In genomic region chr1:209617047-209617673, GRCh38 we compare ENCODE assay signal across 22 cellular contexts. TPM values are rescaled to one million over a fixed set of nuclear protein-coding genes. Genes with fewer than 3 reads are reported as not detected.
DNase-seq lines count a peak whose midpoint lies in the region; ATAC-seq and TF ChIP-seq lines count a peak whose summit lies in the region.
"Had no signal": no experiment of that assay in that cellular context is flagged by ENCODE, and none has a peak within 500 bp of the region (broad histone marks: within the 10 kb centered on the region; RNA-seq: fewer than 3 reads in every experiment).

No MANE protein-coding gene starts in this region.

- TF ChIP-seq CTCF in right atrium auricular region (IDR thresholded peaks at IDR 0.05): peak in 1 of 2 donors; percentile 34

- H3K4me3 ChIP-seq in right atrium auricular region (no peak overlapping the region), skeletal muscle tissue (ENCODE audit: low read length in 3 of 3) (peak overlapping the region in 1 of 3 donors; percentile 3)
- H3K4me3 ChIP-seq: HAP-1 had no signal

- H3K9ac ChIP-seq in skeletal muscle tissue (ENCODE audit: low read depth in 1 of 3, low read length in 3 of 3): peak overlapping the region in 2 of 3 donors; percentile 2 to 17

- no peak for DNase-seq in Right ventricle myocardium inferior (ENCODE audit: missing footprints)
- DNase-seq in right atrium auricular region (ENCODE audit: low spot score): no peak
- DNase-seq in stimulated activated effector memory CD8-positive, alpha-beta T cell treated with anti-CD3 and anti-CD28 coated beads, Interleukin-12 subunit alpha, Interleukin-12 subunit beta, amount 100 ng/mL, for 72 hours (ENCODE audit: low spot score in 2 of 2): no peak
- DNase-seq in NCI-H2029 (lab: John Stamatoyannopoulos, UW): no peak
- DNase-seq: BE2C; Caco-2; CD4-positive, alpha-beta T cell; DMS153; GDM1; NCI-H187; NCI-H2227 treated with DMSO at 0.1 percent for 48 hours; NCI-H510A treated with DMSO at 0.1 percent for 48 hours; NCI-H82; PC-3; RPMI8226 had no signal

- H3K36me3 Mint-ChIP-seq in stimulated activated effector memory CD8-positive, alpha-beta T cell treated with anti-CD3 and anti-CD28 coated beads, Interleukin-12 subunit alpha, Interleukin-12 subunit beta, amount 100 ng/mL, for 72 hours: peaks cover 4% of the 10 kb centered on the region

- H3K9me3 Mint-ChIP-seq in stimulated activated effector memory CD8-positive, alpha-beta T cell treated with anti-CD3 and anti-CD28 coated beads, Interleukin-12 subunit alpha, Interleukin-12 subunit beta, amount 100 ng/mL, for 72 hours: no peaks in the 10 kb centered on the region
- H3K9me3 Mint-ChIP-seq: CD4-positive, alpha-beta T cell had no signal

- no peaks in the 10 kb centered on the region for H3K36me3 ChIP-seq in right atrium auricular region
- H3K36me3 ChIP-seq in skeletal muscle tissue (ENCODE audit: control insufficient read depth in 3 of 3, insufficient read depth in 3 of 3, low read length in 3 of 3): peaks cover 0 to 15% (median 7%) of the 10 kb centered on the region in 3 donors
- H3K36me3 ChIP-seq: BE2C, HAP-1 had no signal

- no peaks in the 10 kb centered on the region for H3K9me3 ChIP-seq in right atrium auricular region
- no peaks in the 10 kb centered on the region for H3K9me3 ChIP-seq in skeletal muscle tissue (ENCODE audit: control insufficient read depth in 3 of 3, low read length in 3 of 3)
- H3K9me3 ChIP-seq: BE2C, Caco-2, HAP-1 had no signal

- H3K27ac Mint-ChIP-seq in stimulated activated effector memory CD8-positive, alpha-beta T cell treated with anti-CD3 and anti-CD28 coated beads, Interleukin-12 subunit alpha, Interleukin-12 subunit beta, amount 100 ng/mL, for 72 hours: no peak overlapping the region
- H3K27ac Mint-ChIP-seq: CD4-positive, alpha-beta T cell had no signal

- intact Hi-C loops in Right ventricle myocardium inferior (cut with DNase I): no loop called here

- H3K27ac ChIP-seq in angular gyrus (ENCODE audit: low read depth, low read length): peak overlapping the region; percentile 56
- peak overlapping the region; percentile 75 to 88 for H3K27ac ChIP-seq in right atrium auricular region
- peak overlapping the region; percentile 80 for H3K27ac ChIP-seq in skeletal muscle tissue (ENCODE audit: low read depth, low read length)

- peaks cover 9% of the 10 kb centered on the region for H3K4me1 Mint-ChIP-seq in stimulated activated effector memory CD8-positive, alpha-beta T cell treated with anti-CD3 and anti-CD28 coated beads, Interleukin-12 subunit alpha, Interleukin-12 subunit beta, amount 100 ng/mL, for 72 hours

- no peak overlapping the region for H3K4me3 Mint-ChIP-seq in stimulated activated effector memory CD8-positive, alpha-beta T cell treated with anti-CD3 and anti-CD28 coated beads, Interleukin-12 subunit alpha, Interleukin-12 subunit beta, amount 100 ng/mL, for 72 hours
- H3K4me3 Mint-ChIP-seq: CD4-positive, alpha-beta T cell had no signal

- peak; percentile 26 for ATAC-seq in Right ventricle myocardium inferior
- no peak for ATAC-seq in HG02973 (IDR thresholded peaks at IDR 0.05; ENCODE audit: unreplicated experiment)
- ATAC-seq in stimulated activated effector memory CD8-positive, alpha-beta T cell treated with anti-CD3 and anti-CD28 coated beads, Interleukin-12 subunit alpha, Interleukin-12 subunit beta, amount 100 ng/mL, for 72 hours: no peak
- ATAC-seq: PC-3 had no signal

- H3K4me1 ChIP-seq in right atrium auricular region: peaks cover 0 to 47% of the 10 kb centered on the region in 2 donors
- H3K4me1 ChIP-seq in skeletal muscle tissue (ENCODE audit: control insufficient read depth in 3 of 3, insufficient read depth in 3 of 3, low read length in 3 of 3): peaks cover 53 to 65% (median 63%) of the 10 kb centered on the region in 3 donors
- H3K4me1 ChIP-seq: BE2C, Caco-2, HAP-1 had no signal

- no peaks in the 10 kb centered on the region for H3K27me3 ChIP-seq in right atrium auricular region
- no peaks in the 10 kb centered on the region for H3K27me3 ChIP-seq in skeletal muscle tissue (ENCODE audit: control insufficient read depth in 3 of 3, insufficient read depth in 3 of 3, low read length in 3 of 3)
- H3K27me3 ChIP-seq: BE2C had no signal

RNA-seq across cellular contexts. Expression of gene CAMK1G, which starts 33.6 kb away (rescaled TPM):
- total RNA-seq in Right ventricle myocardium inferior (not detected), right atrium auricular region (under 1 TPM in 1 of 2 donors, not detected in 1; 0.28 TPM), skeletal muscle tissue (not detected)
- total RNA-seq: A172; Caco-2; CD4-positive, alpha-beta T cell; Daoy; LHCN-M2; PC-3 had no signal

RNA-seq across cellular contexts. Expression of gene LAMB3, which starts 35.1 kb away (rescaled TPM):
- total RNA-seq in Right ventricle myocardium inferior (5.9 TPM), right atrium auricular region (10 to 100 TPM in 1 of 2 donors, 1 to 10 TPM in 1; 4.7 to 11.1 TPM), skeletal muscle tissue (0.52 TPM)

RNA-seq across cellular contexts. Expression of gene G0S2, which starts 58.1 kb away (rescaled TPM):
- total RNA-seq in Right ventricle myocardium inferior: 460 TPM
- total RNA-seq in right atrium auricular region: 100 to 1,000 TPM; 212 to 299 TPM
- total RNA-seq in skeletal muscle tissue: 78.8 TPM
- total RNA-seq: A172 had no signal
